Comparison of ENCODE assay signal across 7 cellular contexts in genomic region chr3:187133181-187133580, GRCh38. TPM values are rescaled to one million over a fixed set of nuclear protein-coding genes. Genes with fewer than 3 reads are reported as not detected.
A peak's percentile ranks its signal among the peaks of the same experiment; 100 is the strongest.
DNase-seq lines count a peak whose midpoint lies in the region; ATAC-seq lines count a peak whose summit lies in the region.
"Not testable (repeated sequence)": the region's sequence is repeated elsewhere in the genome, so short reads cannot be mapped to it uniquely, and the experiment has no call there.

No MANE protein-coding gene starts in this region.

- not testable (repeated sequence) for H3K9ac ChIP-seq in BLaER1 treated with 17β-estradiol and CSF1 and Interleukin-3, amounts not matched to agents 10 nM and 100 nM

- H3K4me3 ChIP-seq in BLaER1 treated with 17β-estradiol and CSF1 and Interleukin-3, amounts not matched to agents 10 nM and 100 nM: not testable (repeated sequence)

- H4K20me1 ChIP-seq in BLaER1 treated with 17β-estradiol and CSF1 and Interleukin-3, amounts not matched to agents 10 nM and 100 nM: not testable (repeated sequence)

- peak; percentile 2 for DNase-seq in H4 (ENCODE audit: low spot score)
- peak; percentile 49 for DNase-seq in MV-4-11 (lab: John Stamatoyannopoulos, UW)
- DNase-seq in T-helper 2 cell treated with Interferon-gamma antibody and Interleukin-4, amounts not matched to agents 5 μg/mL and 100 μg/mL, for 36 hours (ENCODE audit: low spot score); activated CD8-positive, alpha-beta memory T cell treated with anti-CD3 and anti-CD28 coated beads, Interleukin-2, amount 10 ng/mL, durations not matched to agents 7 days and 5 days; natural killer cell treated with Interleukin-12 subunit alpha and Interleukin-12 subunit beta and Interleukin-15 and Interleukin-18, amount 100 ng/mL, for 72 hours (ENCODE audit: low spot score): not testable (repeated sequence)

- H3K4me2 ChIP-seq in BLaER1 treated with 17β-estradiol and CSF1 and Interleukin-3, amounts not matched to agents 10 nM and 100 nM: peak overlapping the region in 7 of 11 experiments; percentile 1 to 38 (median 24); a peak in 9 of 22 replicates

- H3K27me3 Mint-ChIP-seq in T-helper 2 cell treated with Interferon-gamma antibody and Interleukin-4, amounts not matched to agents 5 μg/mL and 100 μg/mL, for 36 hours (ENCODE audit: low read depth); activated CD8-positive, alpha-beta memory T cell treated with anti-CD3 and anti-CD28 coated beads, Interleukin-2, amount 10 ng/mL, durations not matched to agents 7 days and 5 days; dendritic cell treated with granulocyte-macrophage colony-stimulating factor and Interleukin-4, amounts not matched to agents 40 ng/mL and 50 ng/mL, for 4 days; natural killer cell treated with Interleukin-12 subunit alpha and Interleukin-12 subunit beta and Interleukin-15 and Interleukin-18, amount 100 ng/mL, for 72 hours: not testable (repeated sequence)

- not testable (repeated sequence) for H3K27me3 ChIP-seq in BLaER1 treated with 17β-estradiol and CSF1 and Interleukin-3, amounts not matched to agents 10 nM and 100 nM

- H3K9me3 Mint-ChIP-seq in T-helper 2 cell treated with Interferon-gamma antibody and Interleukin-4, amounts not matched to agents 5 μg/mL and 100 μg/mL, for 36 hours: peaks cover 38% of the 10 kb centered on the region
- not testable (repeated sequence) for H3K9me3 Mint-ChIP-seq in activated CD8-positive, alpha-beta memory T cell treated with anti-CD3 and anti-CD28 coated beads, Interleukin-2, amount 10 ng/mL, durations not matched to agents 7 days and 5 days (ENCODE audit: low read depth)
- H3K9me3 Mint-ChIP-seq in dendritic cell treated with granulocyte-macrophage colony-stimulating factor and Interleukin-4, amounts not matched to agents 40 ng/mL and 50 ng/mL, for 4 days: peaks cover 36% of the 10 kb centered on the region
- H3K9me3 Mint-ChIP-seq in natural killer cell treated with Interleukin-12 subunit alpha and Interleukin-12 subunit beta and Interleukin-15 and Interleukin-18, amount 100 ng/mL, for 72 hours: peaks cover 12% of the 10 kb centered on the region

- peak overlapping the region; percentile 34 for H3K4me3 Mint-ChIP-seq in T-helper 2 cell treated with Interferon-gamma antibody and Interleukin-4, amounts not matched to agents 5 μg/mL and 100 μg/mL, for 36 hours
- not testable (repeated sequence) for H3K4me3 Mint-ChIP-seq in activated CD8-positive, alpha-beta memory T cell treated with anti-CD3 and anti-CD28 coated beads, Interleukin-2, amount 10 ng/mL, durations not matched to agents 7 days and 5 days; dendritic cell treated with granulocyte-macrophage colony-stimulating factor and Interleukin-4, amounts not matched to agents 40 ng/mL and 50 ng/mL, for 4 days; natural killer cell treated with Interleukin-12 subunit alpha and Interleukin-12 subunit beta and Interleukin-15 and Interleukin-18, amount 100 ng/mL, for 72 hours

- intact Hi-C loops in dendritic cell treated with granulocyte-macrophage colony-stimulating factor and Interleukin-4, amounts not matched to agents 40 ng/mL and 50 ng/mL, for 4 days (cut with micrococcal nuclease): not testable (repeated sequence)

- H3K36me3 Mint-ChIP-seq in T-helper 2 cell treated with Interferon-gamma antibody and Interleukin-4, amounts not matched to agents 5 μg/mL and 100 μg/mL, for 36 hours (ENCODE audit: low read depth): peaks cover 77% of the 10 kb centered on the region
- peaks cover 65% of the 10 kb centered on the region for H3K36me3 Mint-ChIP-seq in activated CD8-positive, alpha-beta memory T cell treated with anti-CD3 and anti-CD28 coated beads, Interleukin-2, amount 10 ng/mL, durations not matched to agents 7 days and 5 days
- peaks cover 13% of the 10 kb centered on the region for H3K36me3 Mint-ChIP-seq in dendritic cell treated with granulocyte-macrophage colony-stimulating factor and Interleukin-4, amounts not matched to agents 40 ng/mL and 50 ng/mL, for 4 days (ENCODE audit: low read depth)
- H3K36me3 Mint-ChIP-seq in natural killer cell treated with Interleukin-12 subunit alpha and Interleukin-12 subunit beta and Interleukin-15 and Interleukin-18, amount 100 ng/mL, for 72 hours: peaks cover 27% of the 10 kb centered on the region

- peak overlapping the region in 2 of 11 experiments; percentile 25 to 29; a peak in 3 of 22 replicates for H3K27ac ChIP-seq in BLaER1 treated with 17β-estradiol and CSF1 and Interleukin-3, amounts not matched to agents 10 nM and 100 nM

- CTCF ChIA-PET in activated CD8-positive, alpha-beta memory T cell treated with anti-CD3 and anti-CD28 coated beads, Interleukin-2, amount 10 ng/mL, durations not matched to agents 7 days and 5 days (lab: Charles Lee): not testable (repeated sequence)

- H3K4me1 ChIP-seq in BLaER1 treated with 17β-estradiol and CSF1 and Interleukin-3, amounts not matched to agents 10 nM and 100 nM: peaks cover 6 to 35% (median 20%) of the 10 kb centered on the region in 10 experiments; a peak in 19 of 20 replicates

- H3K4me1 Mint-ChIP-seq in T-helper 2 cell treated with Interferon-gamma antibody and Interleukin-4, amounts not matched to agents 5 μg/mL and 100 μg/mL, for 36 hours (ENCODE audit: low read depth): peaks cover 54% of the 10 kb centered on the region
- H3K4me1 Mint-ChIP-seq in activated CD8-positive, alpha-beta memory T cell treated with anti-CD3 and anti-CD28 coated beads, Interleukin-2, amount 10 ng/mL, durations not matched to agents 7 days and 5 days: peaks cover 40% of the 10 kb centered on the region
- H3K4me1 Mint-ChIP-seq in dendritic cell treated with granulocyte-macrophage colony-stimulating factor and Interleukin-4, amounts not matched to agents 40 ng/mL and 50 ng/mL, for 4 days (ENCODE audit: low read depth): peaks cover 26% of the 10 kb centered on the region
- H3K4me1 Mint-ChIP-seq in natural killer cell treated with Interleukin-12 subunit alpha and Interleukin-12 subunit beta and Interleukin-15 and Interleukin-18, amount 100 ng/mL, for 72 hours (ENCODE audit: low read depth in 2 of 2): peaks cover 38 to 50% of the 10 kb centered on the region in 2 donors

- peaks cover 18 to 88% (median 57%) of the 10 kb centered on the region in 11 experiments; a peak in 21 of 22 replicates for H3K36me3 ChIP-seq in BLaER1 treated with 17β-estradiol and CSF1 and Interleukin-3, amounts not matched to agents 10 nM and 100 nM

- H3K9me3 ChIP-seq in BLaER1 treated with 17β-estradiol and CSF1 and Interleukin-3, amounts not matched to agents 10 nM and 100 nM (replicated peaks in 1 of 11): peaks cover 55 to 100% (median 90%) of the 10 kb centered on the region in 11 experiments

- not testable (repeated sequence) for ATAC-seq in activated CD8-positive, alpha-beta memory T cell treated with anti-CD3 and anti-CD28 coated beads, Interleukin-2, amount 10 ng/mL, durations not matched to agents 7 days and 5 days; natural killer cell treated with Interleukin-12 subunit alpha and Interleukin-12 subunit beta and Interleukin-15 and Interleukin-18, amount 100 ng/mL, for 72 hours

- peak overlapping the region; percentile 73 for H3K27ac Mint-ChIP-seq in T-helper 2 cell treated with Interferon-gamma antibody and Interleukin-4, amounts not matched to agents 5 μg/mL and 100 μg/mL, for 36 hours
- peak overlapping the region; percentile 20 for H3K27ac Mint-ChIP-seq in activated CD8-positive, alpha-beta memory T cell treated with anti-CD3 and anti-CD28 coated beads, Interleukin-2, amount 10 ng/mL, durations not matched to agents 7 days and 5 days
- peak overlapping the region; percentile 22 for H3K27ac Mint-ChIP-seq in dendritic cell treated with granulocyte-macrophage colony-stimulating factor and Interleukin-4, amounts not matched to agents 40 ng/mL and 50 ng/mL, for 4 days
- peak overlapping the region; percentile 42 to 72 for H3K27ac Mint-ChIP-seq in natural killer cell treated with Interleukin-12 subunit alpha and Interleukin-12 subunit beta and Interleukin-15 and Interleukin-18, amount 100 ng/mL, for 72 hours

RNA-seq across cellular contexts. Expression of gene RPL39L, which starts 6.1 kb away (rescaled TPM):
- 76.1 and 100.0 TPM in 2 replicates for total RNA-seq in H4 (2014; rRNA removed; shearing (Covaris generic))
- total RNA-seq in activated CD8-positive, alpha-beta memory T cell treated with anti-CD3 and anti-CD28 coated beads, Interleukin-2, amount 10 ng/mL, durations not matched to agents 7 days and 5 days: 10 to 100 TPM; 17.8 to 25.0 TPM
- 1 to 10 TPM; 6.3 to 9.2 TPM for total RNA-seq in natural killer cell treated with Interleukin-12 subunit alpha and Interleukin-12 subunit beta and Interleukin-15 and Interleukin-18, amount 100 ng/mL, for 72 hours

Comparison
In these comparisons a context has a peak if more than half of its experiments do, and no peak if none do; other contexts are left out.
1. H3K27ac Mint-ChIP-seq: peak in every context shown above with its lines; median percentile 73 in T-helper 2 cell treated with Interferon-gamma antibody and Interleukin-4, amounts not matched to agents 5 μg/mL and 100 μg/mL, for 36 hours; 57 in natural killer cell treated with Interleukin-12 subunit alpha and Interleukin-12 subunit beta and Interleukin-15 and Interleukin-18, amount 100 ng/mL, for 72 hours; 22 in dendritic cell treated with granulocyte-macrophage colony-stimulating factor and Interleukin-4, amounts not matched to agents 40 ng/mL and 50 ng/mL, for 4 days; 20 in activated CD8-positive, alpha-beta memory T cell treated with anti-CD3 and anti-CD28 coated beads, Interleukin-2, amount 10 ng/mL, durations not matched to agents 7 days and 5 days.